ENCODE assay signal across 2 cellular contexts in genomic region chr2:23606196-23606595, GRCh38.
TF ChIP-seq lines count a peak whose summit lies in the region.

No MANE protein-coding gene starts in this region.

TF ChIP-seq in GM23338, 12 proteins besides CTCF, POLR2A, EP300 and RAD21 (continued from another document):
- no peak for TF ChIP-seq ZNF462 (CRISPR knock-in tag; IDR thresholded peaks at IDR 0.05)
- no peak for TF ChIP-seq EZH2 (IDR thresholded peaks at IDR 0.05; ENCODE audit: low read depth, unreplicated experiment)
- no peak for TF ChIP-seq REST (IDR thresholded peaks at IDR 0.05; ENCODE audit: unreplicated experiment)
- TF ChIP-seq EZH2phosphoT487 (IDR thresholded peaks at IDR 0.05; ENCODE audit: unreplicated experiment), result no peak
- no peak for TF ChIP-seq ETS1 (IDR thresholded peaks at IDR 0.05)
- TF ChIP-seq NANOG (IDR thresholded peaks at IDR 0.05; ENCODE audit: borderline replicate concordance), result no peak
- no peak for TF ChIP-seq ZNF331 (CRISPR knock-in tag; IDR thresholded peaks at IDR 0.05; ENCODE audit: low read depth)
- TF ChIP-seq ZNF114 (CRISPR knock-in tag; IDR thresholded peaks at IDR 0.05), result no peak
- no peak for TF ChIP-seq JUNB (IDR thresholded peaks at IDR 0.05; ENCODE audit: unreplicated experiment)
- no peak for TF ChIP-seq STAT1 (IDR thresholded peaks at IDR 0.05; ENCODE audit: unreplicated experiment)
- TF ChIP-seq POLR2AphosphoS5 (IDR thresholded peaks at IDR 0.05; ENCODE audit: low read depth), result no peak

TF ChIP-seq in WTC11, 78 proteins besides CTCF, POLR2A, EP300 and RAD21 (continued from another document):
- TF ChIP-seq ZBTB43 (CRISPR knock-in tag; IDR thresholded peaks at IDR 0.05), result no peak
- no peak for TF ChIP-seq USF1 (CRISPR knock-in tag; IDR thresholded peaks at IDR 0.05)
- TF ChIP-seq ZNF532 (CRISPR knock-in tag; IDR thresholded peaks at IDR 0.05; ENCODE audit: borderline replicate concordance), result no peak
- no peak for TF ChIP-seq SMAD4 (CRISPR knock-in tag; IDR thresholded peaks at IDR 0.05)
- no peak for TF ChIP-seq ZNF512 (CRISPR knock-in tag; IDR thresholded peaks at IDR 0.05; ENCODE audit: borderline replicate concordance)
- TF ChIP-seq ZMAT4 (CRISPR knock-in tag; IDR thresholded peaks at IDR 0.05), result no peak
